In the genomic region with DNA sequence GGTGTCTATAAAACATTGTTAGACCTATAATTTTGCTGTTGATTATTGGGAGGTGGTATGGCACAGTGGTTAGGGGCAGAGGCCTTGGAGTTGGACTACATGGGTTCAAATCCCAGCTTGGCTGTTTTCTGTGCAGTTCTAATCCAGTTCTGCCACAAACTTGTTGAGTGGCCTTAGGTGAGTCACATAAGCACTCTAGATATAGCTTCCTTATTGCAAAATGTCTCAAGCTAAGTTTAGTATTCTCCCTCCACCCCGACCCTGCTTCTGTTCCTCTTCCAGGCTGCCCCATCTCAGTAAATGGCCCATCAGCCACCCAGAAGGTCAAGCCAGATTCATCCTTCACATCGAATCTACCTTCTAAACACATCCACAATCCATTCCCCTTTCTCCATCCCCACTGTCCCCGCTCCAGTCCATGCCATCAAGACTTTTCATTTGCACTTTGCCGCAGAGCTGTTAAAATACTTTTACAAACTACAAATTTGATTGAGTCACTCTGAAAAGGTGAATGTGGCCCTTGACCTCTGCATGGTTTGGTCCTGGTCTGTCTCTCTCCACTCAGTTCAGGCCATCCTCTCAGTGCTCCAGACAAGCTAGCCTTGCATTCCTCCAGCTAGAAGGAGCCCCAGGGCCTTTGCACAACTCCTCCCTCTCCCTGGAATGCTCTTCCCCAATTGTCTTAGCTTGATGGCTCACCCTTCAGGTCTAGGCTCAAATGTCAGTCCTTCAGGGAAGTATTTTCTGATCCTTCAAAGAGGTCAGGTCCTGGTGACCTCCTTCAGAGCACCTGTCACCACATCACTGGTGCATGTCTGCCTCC, we compare ENCODE assay signal across 17 cellular contexts. TPM values are rescaled to one million over a fixed set of nuclear protein-coding genes. Genes with fewer than 3 reads are reported as not detected.
DNase-seq lines count a peak whose midpoint lies in the region; ATAC-seq and TF ChIP-seq lines count a peak whose summit lies in the region.
"Had no signal": no experiment of that assay in that cellular context is flagged by ENCODE, and none has a peak within 500 bp of the region (broad histone marks: within the 10 kb centered on the region; RNA-seq: fewer than 3 reads in every experiment).

No MANE protein-coding gene starts in this region.

- ATAC-seq in activated naive CD4-positive, alpha-beta T cell treated with anti-CD3 and anti-CD28 coated beads, Interleukin-2, amount 50 U/mL, for 72 hours = no peak
- ATAC-seq in activated T-helper 17 cell treated with anti-CD3 and anti-CD28 coated beads, Interleukin-2, amount 50 U/mL, for 72 hours (replicated peaks) = no peak
- ATAC-seq in activated CD4-positive, CD25-positive, alpha-beta regulatory T cell treated with anti-CD3 and anti-CD28 coated beads, Interleukin-2, amount 50 U/mL, for 24 hours = no peak
- ATAC-seq: activated naive CD8-positive, alpha-beta T cell treated with anti-CD3 and anti-CD28 coated beads, Interleukin-2, amount 50 U/mL, for 24 hours; T-cell had no signal

- H3K27me3 Mint-ChIP-seq in activated T-helper 17 cell treated with anti-CD3 and anti-CD28 coated beads, Interleukin-2, amount 50 U/mL, for 72 hours = no peaks in the 10 kb centered on the region
- no peaks in the 10 kb centered on the region for H3K27me3 Mint-ChIP-seq in type B pancreatic cell
- H3K27me3 Mint-ChIP-seq: activated naive CD8-positive, alpha-beta T cell treated with anti-CD3 and anti-CD28 coated beads, Interleukin-2, amount 50 U/mL, for 24 hours; T-cell had no signal

- H3K4me1 Mint-ChIP-seq in activated T-helper 17 cell treated with anti-CD3 and anti-CD28 coated beads, Interleukin-2, amount 50 U/mL, for 72 hours = no peaks in the 10 kb centered on the region
- H3K4me1 Mint-ChIP-seq in type B pancreatic cell (ENCODE audit: unreplicated experiment) = peaks cover 24% of the 10 kb centered on the region
- H3K4me1 Mint-ChIP-seq: activated naive CD8-positive, alpha-beta T cell treated with anti-CD3 and anti-CD28 coated beads, Interleukin-2, amount 50 U/mL, for 24 hours; T-cell had no signal

- H3K4me3 ChIP-seq in liver (ENCODE audit: low read depth in 1 of 3, low read length in 3 of 3) = peak overlapping the region in 1 of 3 donors; percentile 19
- H3K4me3 ChIP-seq: A549 had no signal

- H3K4me1 ChIP-seq in liver (ENCODE audit: control insufficient read depth in 4 of 4, insufficient read depth in 4 of 4, low read length in 3 of 4) = peaks cover 24 to 63% (median 56%) of the 10 kb centered on the region in 4 donors

- H3K36me3 Mint-ChIP-seq in activated naive CD4-positive, alpha-beta T cell treated with anti-CD3 and anti-CD28 coated beads, Interleukin-2, amount 50 U/mL, for 72 hours = peaks cover 0 to 6% of the 10 kb centered on the region in 2 donors
- peaks cover 38% of the 10 kb centered on the region for H3K36me3 Mint-ChIP-seq in activated T-helper 17 cell treated with anti-CD3 and anti-CD28 coated beads, Interleukin-2, amount 50 U/mL, for 72 hours (ENCODE audit: low read depth)
- H3K36me3 Mint-ChIP-seq in type B pancreatic cell = peaks cover 18% of the 10 kb centered on the region

- H3K27ac Mint-ChIP-seq in activated naive CD4-positive, alpha-beta T cell treated with anti-CD3 and anti-CD28 coated beads, Interleukin-2, amount 50 U/mL, for 72 hours = peak overlapping the region; percentile 29 to 75
- H3K27ac Mint-ChIP-seq in activated T-helper 17 cell treated with anti-CD3 and anti-CD28 coated beads, Interleukin-2, amount 50 U/mL, for 72 hours = peak overlapping the region; percentile 1
- peak overlapping the region; percentile 75 for H3K27ac Mint-ChIP-seq in type B pancreatic cell
- H3K27ac Mint-ChIP-seq: activated naive CD8-positive, alpha-beta T cell treated with anti-CD3 and anti-CD28 coated beads, Interleukin-2, amount 50 U/mL, for 24 hours; T-cell had no signal

- no peak for DNase-seq in activated naive CD4-positive, alpha-beta T cell treated with anti-CD3 and anti-CD28 coated beads, Interleukin-2, amount 50 U/mL, for 72 hours (ENCODE audit: low spot score in 2 of 2)
- DNase-seq in activated naive CD4-positive, alpha-beta T cell (lab: John Stamatoyannopoulos, UW) = no peak
- DNase-seq in type B pancreatic cell (ENCODE audit: extremely low spot score, unreplicated experiment) (no peak), RWPE1 (ENCODE audit: low spot score) (no peak)
- DNase-seq in activated CD8-positive, alpha-beta memory T cell treated with anti-CD3 and anti-CD28 coated beads, Interleukin-2, amount 50 U/mL, for 48 hours = no peak
- DNase-seq: activated naive CD8-positive, alpha-beta T cell treated with anti-CD3 and anti-CD28 coated beads, Interleukin-2, amount 50 U/mL, for 24 hours; activated T-cell treated with anti-CD3 and anti-CD28 coated beads, Interleukin-2, amount 50 U/mL, for 1 hour; COR-L47; GF-D8; KG1; NCI-H146; T-cell had no signal

- CTCF ChIA-PET in RWPE1 (lab: Yijun Ruan, JAX) = interaction anchor here (1.1 to 2.0 kb wide), 2 partner anchors 15 to 78 kb away, joined by 6 read pairs; a partner anchor contains a TSS

- TF ChIP-seq RAD21 in liver (IDR thresholded peaks at IDR 0.05) = no peak

- H3K9me3 Mint-ChIP-seq in activated naive CD4-positive, alpha-beta T cell treated with anti-CD3 and anti-CD28 coated beads, Interleukin-2, amount 50 U/mL, for 72 hours = no peaks in the 10 kb centered on the region
- H3K9me3 Mint-ChIP-seq in activated T-helper 17 cell treated with anti-CD3 and anti-CD28 coated beads, Interleukin-2, amount 50 U/mL, for 72 hours = no peaks in the 10 kb centered on the region
- no peaks in the 10 kb centered on the region for H3K9me3 Mint-ChIP-seq in type B pancreatic cell
- H3K9me3 Mint-ChIP-seq: activated naive CD8-positive, alpha-beta T cell treated with anti-CD3 and anti-CD28 coated beads, Interleukin-2, amount 50 U/mL, for 24 hours; T-cell had no signal

- no peak overlapping the region for H3K4me3 Mint-ChIP-seq in activated T-helper 17 cell treated with anti-CD3 and anti-CD28 coated beads, Interleukin-2, amount 50 U/mL, for 72 hours
- H3K4me3 Mint-ChIP-seq in type B pancreatic cell = no peak overlapping the region
- H3K4me3 Mint-ChIP-seq: activated naive CD8-positive, alpha-beta T cell treated with anti-CD3 and anti-CD28 coated beads, Interleukin-2, amount 50 U/mL, for 24 hours; T-cell had no signal

- peak overlapping the region; percentile 6 to 10 for H3K9ac ChIP-seq in liver (ENCODE audit: low read depth in 1 of 2, low read length in 2 of 2)

- 69% methylated on average over 4 of the region's 4 CpGs for WGBS in liver

- peaks cover 5 to 20% (median 12%) of the 10 kb centered on the region in 4 donors for H3K36me3 ChIP-seq in liver (ENCODE audit: control insufficient read depth in 4 of 4, insufficient read depth in 3 of 4, low read depth in 1 of 4, low read length in 3 of 4)

- TF ChIP-seq CTCF in liver (IDR thresholded peaks at IDR 0.05; ENCODE audit: low read depth, low read length, missing input control) = no peak
- TF ChIP-seq CTCF in type B pancreatic cell (conservative IDR thresholded peaks at IDR 0.05) = no peak
- TF ChIP-seq CTCF in RWPE1 (conservative IDR thresholded peaks at IDR 0.05; ENCODE audit: low read depth) = no peak

- H3K27me3 ChIP-seq in liver (ENCODE audit: control insufficient read depth in 4 of 4, insufficient read depth in 4 of 4, low read length in 3 of 4) = no peaks in the 10 kb centered on the region

- POLR2A ChIA-PET in RWPE1 (lab: Yijun Ruan, JAX; ENCODE audit: low non-redundant PET) = no interaction called here

- H3K27ac ChIP-seq in liver (ENCODE audit: low read depth in 1 of 2, low read length in 2 of 2) (peak overlapping the region; percentile 58 to 61), RWPE1 (no peak overlapping the region)
- H3K27ac ChIP-seq: A549 had no signal

- no peaks in the 10 kb centered on the region for H3K9me3 ChIP-seq in liver (ENCODE audit: control insufficient read depth in 4 of 4, low read length in 3 of 4)
- H3K9me3 ChIP-seq: A549 had no signal

TF ChIP-seq in liver, 16 proteins besides CTCF, POLR2A, EP300 and RAD21 (continues in another document):
- TF ChIP-seq NR2F2 (IDR thresholded peaks at IDR 0.05) (no peak), RXRA (IDR thresholded peaks at IDR 0.05) (no peak), SP1 (IDR thresholded peaks at IDR 0.05) (no peak), YY1 (IDR thresholded peaks at IDR 0.05) (no peak), FOXA2 (IDR thresholded peaks at IDR 0.05) (no peak)

RNA-seq across cellular contexts. Expression of a gene that starts 10.0 kb away (rescaled TPM):
- 10 to 100 TPM; 17.7 to 23.2 TPM for total RNA-seq in activated naive CD4-positive, alpha-beta T cell treated with anti-CD3 and anti-CD28 coated beads, Interleukin-2, amount 50 U/mL, for 72 hours
- total RNA-seq in activated T-helper 17 cell treated with anti-CD3 and anti-CD28 coated beads, Interleukin-2, amount 50 U/mL, for 72 hours = 10 to 100 TPM; 15.2 to 19.4 TPM
- 10 to 100 TPM; 26.9 to 61.2 TPM for total RNA-seq in liver
- polyA plus RNA-seq in liver = 10 to 100 TPM; 60.8 to 63.6 TPM
- 33.9 and 53.1 TPM in 2 replicates for total RNA-seq in type B pancreatic cell (ENCODE audit: low replicate concordance)

RNA-seq across cellular contexts. Expression of a gene that starts 14.3 kb away (rescaled TPM):
- 10 to 100 TPM; 28.0 to 35.3 TPM for total RNA-seq in activated naive CD4-positive, alpha-beta T cell treated with anti-CD3 and anti-CD28 coated beads, Interleukin-2, amount 50 U/mL, for 72 hours
- 10 to 100 TPM; 24.8 to 30.5 TPM for total RNA-seq in activated T-helper 17 cell treated with anti-CD3 and anti-CD28 coated beads, Interleukin-2, amount 50 U/mL, for 72 hours
- 100 to 1,000 TPM in 1 of 2 donors, 10 to 100 TPM in 1; 99.1 to 258 TPM for total RNA-seq in liver
- 10 to 100 TPM; 40.2 to 49.3 TPM for polyA plus RNA-seq in liver
- total RNA-seq in type B pancreatic cell (ENCODE audit: low replicate concordance) = 41.4 and 57.0 TPM in 2 replicates

RNA-seq across cellular contexts. Expression of a gene that starts 23.7 kb away (rescaled TPM):
- total RNA-seq in activated naive CD4-positive, alpha-beta T cell treated with anti-CD3 and anti-CD28 coated beads, Interleukin-2, amount 50 U/mL, for 72 hours = 10 to 100 TPM; 46.8 to 60.8 TPM
- total RNA-seq in activated T-helper 17 cell treated with anti-CD3 and anti-CD28 coated beads, Interleukin-2, amount 50 U/mL, for 72 hours = 10 to 100 TPM; 35.5 to 85.2 TPM
- total RNA-seq in liver (10 to 100 TPM; 20.9 to 27.5 TPM), type B pancreatic cell (ENCODE audit: low replicate concordance) (43.2 and 54.9 TPM in 2 replicates)
- polyA plus RNA-seq in liver = 10 to 100 TPM; 15.7 to 24.8 TPM

RNA-seq across cellular contexts. Expression of a gene that starts 23.8 kb away (rescaled TPM):
- 1 to 10 TPM in 1 of 2 donors, under 1 TPM in 1; 0.68 to 1.0 TPM for total RNA-seq in activated naive CD4-positive, alpha-beta T cell treated with anti-CD3 and anti-CD28 coated beads, Interleukin-2, amount 50 U/mL, for 72 hours
- under 1 TPM; 0.69 to 0.76 TPM for total RNA-seq in activated T-helper 17 cell treated with anti-CD3 and anti-CD28 coated beads, Interleukin-2, amount 50 U/mL, for 72 hours
- total RNA-seq in liver (1 to 10 TPM in 1 of 2 donors, under 1 TPM in 1; 0.09 to 1.1 TPM), type B pancreatic cell (ENCODE audit: low replicate concordance) (0.80 and 0.88 TPM in 2 replicates)
- polyA plus RNA-seq in liver = under 1 TPM; 0.23 to 0.26 TPM

RNA-seq across cellular contexts. Expression of a gene that starts 37.4 kb away (rescaled TPM):
- 10 to 100 TPM in 1 of 2 donors, 1 to 10 TPM in 1; 7.7 to 29.6 TPM for total RNA-seq in activated naive CD4-positive, alpha-beta T cell treated with anti-CD3 and anti-CD28 coated beads, Interleukin-2, amount 50 U/mL, for 72 hours
- total RNA-seq in activated T-helper 17 cell treated with anti-CD3 and anti-CD28 coated beads, Interleukin-2, amount 50 U/mL, for 72 hours = 10 to 100 TPM in 1 of 2 donors, 1 to 10 TPM in 1; 3.2 to 25.9 TPM
- total RNA-seq in liver = 1 to 10 TPM in 1 of 2 donors, under 1 TPM in 1; 0.50 to 2.3 TPM
- polyA plus RNA-seq in liver = under 1 TPM; 0.31 to 0.81 TPM
- total RNA-seq in type B pancreatic cell (ENCODE audit: low replicate concordance) = 9.0 and 22.6 TPM in 2 replicates
- total RNA-seq: glomerular endothelial cell had no signal

Comparison
In these comparisons a context has a peak if more than half of its experiments do, and no peak if none do; other contexts are left out.
1. H3K27ac Mint-ChIP-seq: peak in every context shown above with its lines; median percentile 75 in type B pancreatic cell; 52 in activated naive CD4-positive, alpha-beta T cell treated with anti-CD3 and anti-CD28 coated beads, Interleukin-2, amount 50 U/mL, for 72 hours; 1 in activated T-helper 17 cell treated with anti-CD3 and anti-CD28 coated beads, Interleukin-2, amount 50 U/mL, for 72 hours.